ENCODE assay signal across 9 cellular contexts in genomic region chr14:43894534-43894933, GRCh38.
DNase-seq lines count a peak whose midpoint lies in the region; ATAC-seq and TF ChIP-seq lines count a peak whose summit lies in the region.
"Had no signal": no experiment of that assay in that cellular context is flagged by ENCODE, and none has a peak within 500 bp of the region (broad histone marks: within the 10 kb centered on the region; RNA-seq: fewer than 3 reads in every experiment).

No MANE protein-coding gene starts in this region.

- ATAC-seq in heart left ventricle (no peak), IMR-90 (ENCODE audit: low read depth) (no peak), upper lobe of right lung (peak; percentile 22)

- no peak overlapping the region for H3K27ac ChIP-seq in heart left ventricle
- H3K27ac ChIP-seq in right atrium auricular region: no peak overlapping the region
- no peak overlapping the region for H3K27ac ChIP-seq in IMR-90 (ENCODE audit: insufficient read depth, low read length)
- no peak overlapping the region for H3K27ac ChIP-seq in upper lobe of right lung

- no peaks in the 10 kb centered on the region for H3K9me3 ChIP-seq in heart left ventricle
- H3K9me3 ChIP-seq in right atrium auricular region: no peaks in the 10 kb centered on the region
- H3K9me3 ChIP-seq in IMR-90 (ENCODE audit: control insufficient read depth, insufficient read depth, low read length): no peaks in the 10 kb centered on the region
- no peaks in the 10 kb centered on the region for H3K9me3 ChIP-seq in upper lobe of right lung

- H2BK20ac ChIP-seq in IMR-90 (ENCODE audit: low read depth, low read length): no peak overlapping the region

- no peak overlapping the region for H4K8ac ChIP-seq in IMR-90 (ENCODE audit: low read depth in 2 of 2, low read length in 2 of 2)

- no peak overlapping the region for H4K5ac ChIP-seq in IMR-90 (ENCODE audit: low read depth, low read length)

- H3K14ac ChIP-seq in IMR-90 (replicated peaks; ENCODE audit: low read depth, low read length): no peak overlapping the region

- no peak overlapping the region for H3K4me3 ChIP-seq in heart left ventricle
- no peak overlapping the region for H3K4me3 ChIP-seq in right atrium auricular region
- H3K4me3 ChIP-seq in IMR-90 (ENCODE audit: insufficient read depth, low read depth, low read length): no peak overlapping the region
- H3K4me3 ChIP-seq in cardiac fibroblast (replicated peaks in 1 of 2; ENCODE audit: low read depth in 2 of 2, low read length in 2 of 2): no peak overlapping the region
- no peak overlapping the region for H3K4me3 ChIP-seq in upper lobe of right lung

- H3K27me3 ChIP-seq in heart left ventricle (no peaks in the 10 kb centered on the region), right atrium auricular region (no peaks in the 10 kb centered on the region), IMR-90 (ENCODE audit: control insufficient read depth, insufficient read depth, low read length) (no peaks in the 10 kb centered on the region), upper lobe of right lung (no peaks in the 10 kb centered on the region)

- no peak overlapping the region for H3K4me2 ChIP-seq in IMR-90 (ENCODE audit: low read depth, low read length)

- BruUV-seq in IMR-90 (replicated peaks; lab: Mats Ljungman, UMichigan): no TSS peak

- H3K23ac ChIP-seq in IMR-90 (ENCODE audit: low read depth, low read length): no peak overlapping the region

- no peak overlapping the region for H2AK5ac ChIP-seq in IMR-90 (ENCODE audit: low read depth, low read length)

- TF ChIP-seq RAD21 in IMR-90 (IDR thresholded peaks at IDR 0.05; ENCODE audit: low read length): no peak

- H2AK9ac ChIP-seq in IMR-90 (replicated peaks; ENCODE audit: low read depth, low read length, poor library complexity): no peak overlapping the region

- H2BK120ac ChIP-seq in IMR-90 (ENCODE audit: low read depth, low read length): no peak overlapping the region

- H3K36me3 ChIP-seq in heart left ventricle (no peaks in the 10 kb centered on the region), right atrium auricular region (no peaks in the 10 kb centered on the region), IMR-90 (ENCODE audit: control insufficient read depth, insufficient read depth, low read length) (no peaks in the 10 kb centered on the region), upper lobe of right lung (no peaks in the 10 kb centered on the region)

- TF ChIP-seq POLR2A in heart left ventricle (IDR thresholded peaks at IDR 0.05) (no peak), IMR-90 (IDR thresholded peaks at IDR 0.05; ENCODE audit: low read depth, low read length) (no peak)

- CTCF ChIA-PET in IMR-90 (lab: Yijun Ruan, JAX): no interaction called here

- no peak overlapping the region for H2AFZ ChIP-seq in IMR-90 (replicated peaks; ENCODE audit: low read length, poor library complexity)

- WGBS in heart left ventricle, 4 donors: 54 to 59% (median 55%) methylated on average over 3 of the region's 3 CpGs
- WGBS in IMR-90 (ENCODE audit: extremely low coverage in 2 of 2, insufficient read length in 1 of 2), 2 experiments: no CpG with 5 or more reads among the region's 3 CpGs

- no peak overlapping the region for H3K9ac ChIP-seq in IMR-90 (ENCODE audit: low read depth, low read length)

- no peaks in the 10 kb centered on the region for H3K4me1 ChIP-seq in heart left ventricle
- H3K4me1 ChIP-seq in right atrium auricular region: no peaks in the 10 kb centered on the region
- no peaks in the 10 kb centered on the region for H3K4me1 ChIP-seq in IMR-90 (ENCODE audit: control insufficient read depth, insufficient read depth, low read length)
- H3K4me1 ChIP-seq in upper lobe of right lung: no peaks in the 10 kb centered on the region

- in situ Hi-C loops in IMR-90 (cut with MboI; ENCODE audit: low sequenced_read_pairs): no loop called here

- no peak overlapping the region for H3K18ac ChIP-seq in IMR-90 (ENCODE audit: low read depth, low read length)

- DNase-seq in heart left ventricle (no peak), right atrium auricular region (ENCODE audit: low spot score) (no peak), IMR-90 (peak; percentile 0), cardiac fibroblast (ENCODE audit: low read depth in 2 of 2) (peak; percentile 5 to 16), upper lobe of right lung (no peak)
- no peak for DNase-seq in activated CD4-positive, alpha-beta T cell treated with anti-CD3 and anti-CD28 coated beads, Interleukin-2, amount 50 U/mL, for 48 hours
- DNase-seq in stimulated activated CD4-positive, alpha-beta T cell treated with anti-CD3 and anti-CD28 coated beads, Interleukin-4, amount 100 ng/mL, for 1 hour: no peak
- no peak for DNase-seq in activated CD8-positive, alpha-beta memory T cell treated with anti-CD3 and anti-CD28 coated beads for 24 hours
- DNase-seq: EL had no signal

- dilution Hi-C loops in IMR-90 (cut with HindIII; ENCODE audit: low sequenced_read_pairs, unreplicated experiment): no loop called here

- H4K20me1 ChIP-seq in IMR-90 (ENCODE audit: insufficient read depth, low read length): no peaks in the 10 kb centered on the region

- no peak overlapping the region for H2BK5ac ChIP-seq in IMR-90 (ENCODE audit: low read depth, low read length, poor library complexity, severe bottlenecking)

- TF ChIP-seq CTCF in heart left ventricle (IDR thresholded peaks at IDR 0.05): peak in 8 of 12 donors; percentile 10 to 62 (median 22)
- TF ChIP-seq CTCF in right atrium auricular region (IDR thresholded peaks at IDR 0.05): peak in 1 of 2 donors; percentile 54
- TF ChIP-seq CTCF in IMR-90 (conservative IDR thresholded peaks at IDR 0.05; ENCODE audit: low read depth, low read length): 0 out of 2 replicates have a peak, but pooled peaks have one; percentile 21
- TF ChIP-seq CTCF in cardiac fibroblast (IDR thresholded peaks at IDR 0.05; ENCODE audit: low read depth, low read length): peak; percentile 13
- TF ChIP-seq CTCF in upper lobe of right lung (IDR thresholded peaks at IDR 0.05): peak; percentile 44

- H3K79me1 ChIP-seq in IMR-90 (ENCODE audit: low read depth in 1 of 2, low read length in 2 of 2): no peaks in the 10 kb centered on the region

- H2BK15ac ChIP-seq in IMR-90 (ENCODE audit: low read depth, low read length): no peak overlapping the region

- H3K56ac ChIP-seq in IMR-90 (ENCODE audit: extremely low read depth, insufficient read depth, low read length): no peak overlapping the region

- H3K9me1 ChIP-seq in IMR-90 (ENCODE audit: insufficient read depth, low read length): no peaks in the 10 kb centered on the region

- no peak overlapping the region for H4K91ac ChIP-seq in IMR-90 (ENCODE audit: insufficient read depth, low read depth, low read length)

- POLR2A ChIA-PET in IMR-90 (lab: Charles Lee; ENCODE audit: unreplicated experiment): no interaction called here

- intact Hi-C loops in heart left ventricle (cut with DNase I) (no loop called here), IMR-90 (cut with micrococcal nuclease) (no loop called here), upper lobe of right lung (cut with DNase I) (no loop called here)

- no peak overlapping the region for H3K4ac ChIP-seq in IMR-90 (ENCODE audit: low read depth, low read length)

TF ChIP-seq in IMR-90, 13 proteins besides CTCF, POLR2A, EP300 and RAD21:
- TF ChIP-seq FOS (IDR thresholded peaks at IDR 0.05; ENCODE audit: low read depth, low read length) (no peak), MAZ (IDR thresholded peaks at IDR 0.05; ENCODE audit: borderline replicate concordance, low read depth, low read length) (no peak), CEBPB (IDR thresholded peaks at IDR 0.05; ENCODE audit: low read depth, low read length) (no peak), MAFK (IDR thresholded peaks at IDR 0.05; ENCODE audit: low read depth, low read length) (no peak), MXI1 (IDR thresholded peaks at IDR 0.05; ENCODE audit: borderline replicate concordance, low read depth, low read length) (no peak), NFE2L2 (IDR thresholded peaks at IDR 0.05; ENCODE audit: low read depth, low read length) (no peak), ELK1 (IDR thresholded peaks at IDR 0.05; ENCODE audit: borderline replicate concordance, low read depth, low read length) (no peak), CHD1 (IDR thresholded peaks at IDR 0.05; ENCODE audit: low read depth, low read length) (no peak), SMC3 (IDR thresholded peaks at IDR 0.05; ENCODE audit: low read depth, low read length) (no peak)

Comparison
In these comparisons a context has a peak if more than half of its experiments do, and no peak if none do; other contexts are left out.
1. DNase-seq: peak in IMR-90 (single experiment) and cardiac fibroblast (2 of 2); none in heart left ventricle (0 of 5), right atrium auricular region (single experiment), upper lobe of right lung (single experiment), activated CD4-positive, alpha-beta T cell treated with anti-CD3 and anti-CD28 coated beads, Interleukin-2, amount 50 U/mL, for 48 hours (0 of 2), stimulated activated CD4-positive, alpha-beta T cell treated with anti-CD3 and anti-CD28 coated beads, Interleukin-4, amount 100 ng/mL, for 1 hour (single experiment) and activated CD8-positive, alpha-beta memory T cell treated with anti-CD3 and anti-CD28 coated beads for 24 hours (single experiment).